ENCODE assay signal across 7 cellular contexts in genomic region chr19:47729468-47729798, GRCh38. TPM values are rescaled to one million over a fixed set of nuclear protein-coding genes. Genes with fewer than 3 reads are reported as not detected.
A peak's percentile ranks its signal among the peaks of the same experiment; 100 is the strongest.
DNase-seq lines count a peak whose midpoint lies in the region; ATAC-seq and TF ChIP-seq lines count a peak whose summit lies in the region.

No MANE protein-coding gene starts in this region.

- H3K27ac Mint-ChIP-seq in activated CD8-positive, alpha-beta T cell treated with anti-CD3 and anti-CD28 coated beads for 36 hours: peak overlapping the region; percentile 34

- CTCF ChIA-PET in activated CD8-positive, alpha-beta T cell treated with anti-CD3 and anti-CD28 coated beads for 36 hours (lab: Charles Lee): interaction anchor here (1.2 kb wide), 1 partner anchor 17 kb away, joined by 4 read pairs; the partner anchor contains the start of gene EHD2

- peak; percentile 67 for ATAC-seq in activated CD8-positive, alpha-beta T cell treated with anti-CD3 and anti-CD28 coated beads for 36 hours
- ATAC-seq in Right ventricle myocardium inferior: peak; percentile 65
- no peak for ATAC-seq in HG02759 (IDR thresholded peaks at IDR 0.05; ENCODE audit: unreplicated experiment)
- ATAC-seq in GM18868 (IDR thresholded peaks at IDR 0.05; ENCODE audit: unreplicated experiment): no peak
- ATAC-seq in HG03378 (IDR thresholded peaks at IDR 0.05; ENCODE audit: unreplicated experiment): no peak

- POLR2A ChIA-PET in activated CD8-positive, alpha-beta T cell treated with anti-CD3 and anti-CD28 coated beads for 36 hours (lab: Charles Lee): interaction anchor here (0.6 to 0.8 kb wide), 2 partner anchors 12 to 16 kb away, joined by 4 read pairs; partner anchors contain the start of gene NOP53

- no peak for TF ChIP-seq CTCF in activated CD8-positive, alpha-beta T cell treated with anti-CD3 and anti-CD28 coated beads for 36 hours (IDR thresholded peaks at IDR 0.05)

- H3K9me3 Mint-ChIP-seq in activated CD8-positive, alpha-beta T cell treated with anti-CD3 and anti-CD28 coated beads for 36 hours: no peaks in the 10 kb centered on the region

- intact Hi-C loops in activated CD8-positive, alpha-beta T cell treated with anti-CD3 and anti-CD28 coated beads for 36 hours (cut with micrococcal nuclease): no loop called here
- intact Hi-C loops in Right ventricle myocardium inferior (cut with DNase I): no loop called here
- intact Hi-C loops in posterior vena cava (cut with DNase I): no loop called here

- peaks cover 20% of the 10 kb centered on the region for H3K4me1 Mint-ChIP-seq in activated CD8-positive, alpha-beta T cell treated with anti-CD3 and anti-CD28 coated beads for 36 hours (ENCODE audit: low read depth)

- DNase-seq in HT-29 (ENCODE audit: low spot score): peak; percentile 97
- peak; percentile 54 for DNase-seq in activated CD8-positive, alpha-beta T cell treated with anti-CD3 and anti-CD28 coated beads for 36 hours
- no peak for DNase-seq in Right ventricle myocardium inferior (ENCODE audit: missing footprints)
- peak; percentile 88 for DNase-seq in posterior vena cava (ENCODE audit: low spot score)

- no peaks in the 10 kb centered on the region for H3K36me3 Mint-ChIP-seq in activated CD8-positive, alpha-beta T cell treated with anti-CD3 and anti-CD28 coated beads for 36 hours (ENCODE audit: low read depth)

- H3K27me3 Mint-ChIP-seq in activated CD8-positive, alpha-beta T cell treated with anti-CD3 and anti-CD28 coated beads for 36 hours: peaks cover 31% of the 10 kb centered on the region

- peak overlapping the region; percentile 67 for H3K4me3 Mint-ChIP-seq in activated CD8-positive, alpha-beta T cell treated with anti-CD3 and anti-CD28 coated beads for 36 hours

RNA-seq across cellular contexts. Expression of gene NOP53, which starts 15.9 kb away (rescaled TPM):
- 300 and 310 TPM in 2 replicates for total RNA-seq in HT-29 (2014; rRNA removed; shearing (Covaris generic))
- 100 to 1,000 TPM; 300 to 301 TPM for total RNA-seq in activated CD8-positive, alpha-beta T cell treated with anti-CD3 and anti-CD28 coated beads for 36 hours
- 172 TPM for total RNA-seq in Right ventricle myocardium inferior
- total RNA-seq in posterior vena cava: 100 to 1,000 TPM; 184 to 201 TPM

RNA-seq across cellular contexts. Expression of gene EHD2, which starts 16.2 kb away (rescaled TPM):
- total RNA-seq in HT-29 (2014; rRNA removed; shearing (Covaris generic)): 18.4 and 20.3 TPM in 2 replicates
- 1 to 10 TPM; 1.1 to 1.4 TPM for total RNA-seq in activated CD8-positive, alpha-beta T cell treated with anti-CD3 and anti-CD28 coated beads for 36 hours
- total RNA-seq in Right ventricle myocardium inferior (60.5 TPM), posterior vena cava (100 to 1,000 TPM; 217 to 235 TPM)

RNA-seq across cellular contexts. Expression of gene SELENOW, which starts 49.1 kb away (rescaled TPM):
- 492 and 534 TPM in 2 replicates for total RNA-seq in HT-29 (2014; rRNA removed; shearing (Covaris generic))
- total RNA-seq in activated CD8-positive, alpha-beta T cell treated with anti-CD3 and anti-CD28 coated beads for 36 hours: 100 to 1,000 TPM; 105 to 106 TPM
- total RNA-seq in Right ventricle myocardium inferior (1,425 TPM), posterior vena cava (100 to 1,000 TPM; 404 to 512 TPM)

Comparison
In these comparisons a context has a peak if more than half of its experiments do, and no peak if none do; other contexts are left out.
1. ATAC-seq: peak in activated CD8-positive, alpha-beta T cell treated with anti-CD3 and anti-CD28 coated beads for 36 hours (single experiment) and Right ventricle myocardium inferior (single experiment); none in HG02759 (single experiment), GM18868 (single experiment) and HG03378 (single experiment).